ENCODE assay signal across 15 cellular contexts in the genomic region with DNA sequence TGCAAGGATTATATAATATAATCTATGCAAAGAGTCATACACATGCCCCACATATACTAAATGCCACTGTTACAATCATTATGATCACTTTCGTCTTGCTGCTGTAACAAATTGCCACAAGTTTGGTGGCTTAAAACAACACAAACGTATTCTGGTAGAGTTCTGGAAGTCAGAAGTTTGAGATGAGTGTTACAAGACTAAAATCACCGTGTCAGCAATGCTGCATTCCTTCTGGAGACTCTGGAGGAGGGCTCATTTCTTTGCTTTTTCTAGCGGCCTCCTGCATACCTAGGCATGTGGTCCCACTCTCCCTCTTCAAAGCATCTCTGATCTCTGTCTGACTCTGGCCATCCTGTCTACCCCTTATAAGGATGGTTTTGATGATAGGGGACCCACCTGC. TPM values are rescaled to one million over a fixed set of nuclear protein-coding genes. Genes with fewer than 3 reads are reported as not detected.
DNase-seq lines count a peak whose midpoint lies in the region; ATAC-seq, FAIRE-seq and TF ChIP-seq lines count a peak whose summit lies in the region.
"Had no signal": no experiment of that assay in that cellular context is flagged by ENCODE, and none has a peak within 500 bp of the region (broad histone marks: within the 10 kb centered on the region; RNA-seq: fewer than 3 reads in every experiment).

No MANE protein-coding gene starts in this region.

- peak overlapping the region; percentile 73 for H3K27ac Mint-ChIP-seq in T-helper 1 cell treated with Interleukin-12 subunit alpha and Interleukin-12 subunit beta and Interleukin-4 antibody, amounts not matched to agents 30 μg/mL and 1 μg/mL, for 36 hours

- H3K27me3 Mint-ChIP-seq in T-helper 1 cell treated with Interleukin-12 subunit alpha and Interleukin-12 subunit beta and Interleukin-4 antibody, amounts not matched to agents 30 μg/mL and 1 μg/mL, for 36 hours (ENCODE audit: low read depth), result no peaks in the 10 kb centered on the region

- TF ChIP-seq POLR2A in NB4 (IDR thresholded peaks at IDR 0.05; ENCODE audit: extremely low read depth, insufficient read length), result no peak
- no peak for TF ChIP-seq POLR2A in GM12878 (IDR thresholded peaks at IDR 0.05; ENCODE audit: low read depth, low read length)

- peak overlapping the region; percentile 97 for H3K4me3 Mint-ChIP-seq in T-helper 1 cell treated with Interleukin-12 subunit alpha and Interleukin-12 subunit beta and Interleukin-4 antibody, amounts not matched to agents 30 μg/mL and 1 μg/mL, for 36 hours

- FAIRE-seq in GM12878 (lab: Jason Lieb, UNC), result no peak

- TF ChIP-seq EP300 in GM12878 (IDR thresholded peaks at IDR 0.05; ENCODE audit: borderline replicate concordance in 1 of 2, control insufficient read depth in 1 of 2, low read depth in 2 of 2, low read length in 2 of 2), result no peak

- H3K9ac ChIP-seq in GM12878 (ENCODE audit: control insufficient read depth, insufficient read depth, low read length) (no peak overlapping the region), parathyroid adenoma (no peak overlapping the region)

- BruUV-seq in GM12878 (replicated peaks; lab: Mats Ljungman, UMichigan), result no TSS peak

- intact Hi-C loops in GM12878 (cut with micrococcal nuclease; ENCODE audit: unreplicated experiment), result no loop called here

- in situ Hi-C loops in GM12878 (cut with MboI), result no loop called here

- H4K20me1 ChIP-seq in GM12878 (ENCODE audit: control insufficient read depth, insufficient read depth), result no peaks in the 10 kb centered on the region

- peaks cover 25% of the 10 kb centered on the region for H3K4me1 Mint-ChIP-seq in T-helper 1 cell treated with Interleukin-12 subunit alpha and Interleukin-12 subunit beta and Interleukin-4 antibody, amounts not matched to agents 30 μg/mL and 1 μg/mL, for 36 hours (ENCODE audit: low read depth)

- POLR2A ChIA-PET in GM12878 (lab: Charles Lee), result interaction anchor here (1.0 kb wide), 1 partner anchor 297 kb away, joined by 3 read pairs; no protein-coding TSS in a partner anchor

- WGBS in GM12878 (ENCODE audit: insufficient coverage, insufficient replicate concordance, low lambda C conversion rate, missing lambda C conversion rate), result 85% methylated on average over 4 of the region's 4 CpGs

- H3K79me2 ChIP-seq in GM12878 (ENCODE audit: control insufficient read depth, insufficient read depth, low read length) (peaks cover 34% of the 10 kb centered on the region), parathyroid adenoma (peaks cover 8% of the 10 kb centered on the region)

- TF ChIP-seq RAD21 in GM12878 (IDR thresholded peaks at IDR 0.05; ENCODE audit: insufficient read depth, low read depth, low read length), result no peak

- SMC1A ChIA-PET in GM12878 (lab: Charles Lee; ENCODE audit: uncharacterized antibody, unreplicated experiment), result interaction anchor here (1.8 to 5.9 kb wide), 5 partner anchors 13 to 131 kb away, joined by 6 to 57 read pairs (median 20); no protein-coding TSS in a partner anchor

- ATAC-seq in GM12878 (no peak), GM18498 (IDR thresholded peaks at IDR 0.05; ENCODE audit: unreplicated experiment) (no peak)

- H3K27ac ChIP-seq in GM12878 (ENCODE audit: control insufficient read depth, insufficient read depth) (no peak overlapping the region), parathyroid adenoma (no peak overlapping the region)

- TF ChIP-seq CTCF in NB4 (IDR thresholded peaks at IDR 0.05; ENCODE audit: low read depth, low read length), result no peak
- no peak for TF ChIP-seq CTCF in GM12878 (IDR thresholded peaks at IDR 0.05 in 2 of 3, conservative IDR thresholded peaks at IDR 0.05 in 1 of 3; ENCODE audit: control insufficient read depth in 2 of 3, extremely low read depth in 1 of 3, insufficient read depth in 1 of 3, low read depth in 3 of 3, low read length in 3 of 3)
- no peak for TF ChIP-seq CTCF in parathyroid adenoma (IDR thresholded peaks at IDR 0.05)

- H3K36me3 Mint-ChIP-seq in T-helper 1 cell treated with Interleukin-12 subunit alpha and Interleukin-12 subunit beta and Interleukin-4 antibody, amounts not matched to agents 30 μg/mL and 1 μg/mL, for 36 hours (ENCODE audit: low read depth), result peaks cover 2% of the 10 kb centered on the region

- H3K4me3 ChIP-seq in NB4 (ENCODE audit: low read depth, low read length), result peak overlapping the region; percentile 96
- peak overlapping the region; percentile 84; the same call in 1 of the 2 replicates for H3K4me3 ChIP-seq in GM12878
- no peak overlapping the region for H3K4me3 ChIP-seq in parathyroid adenoma (ENCODE audit: low read depth, low read length)

- no peaks in the 10 kb centered on the region for H3K9me3 Mint-ChIP-seq in T-helper 1 cell treated with Interleukin-12 subunit alpha and Interleukin-12 subunit beta and Interleukin-4 antibody, amounts not matched to agents 30 μg/mL and 1 μg/mL, for 36 hours

- no peak overlapping the region for H2AFZ ChIP-seq in GM12878 (ENCODE audit: control insufficient read depth, low read depth, low read length)
- peak overlapping the region; percentile 12 for H2AFZ ChIP-seq in parathyroid adenoma

- DNase-seq in T-helper 1 cell, result no peak
- DNase-seq in NB4 (ENCODE audit: low read depth), result no peak
- DNase-seq in GM12878 (ENCODE audit: low read depth, low spot score), result no peak
- no peak for DNase-seq in H4 (ENCODE audit: low spot score)
- no peak for DNase-seq in nucleus accumbens (lab: John Stamatoyannopoulos, UW)
- DNase-seq: 8988T; activated CD8-positive, alpha-beta memory T cell treated with anti-CD3 and anti-CD28 coated beads, Interleukin-2, amount 50 U/mL, for 48 hours; DMS79 treated with DMSO at 0.1 percent for 48 hours; retina; stimulated activated CD4-positive, alpha-beta T cell treated with anti-CD3 and anti-CD28 coated beads, Interleukin-4, amount 100 ng/mL, for 4 hours had no signal

- H3K4me2 ChIP-seq in GM12878 (ENCODE audit: control insufficient read depth, insufficient read depth) (peak overlapping the region; percentile 74), parathyroid adenoma (ENCODE audit: low read length) (no peak overlapping the region)

- no peaks in the 10 kb centered on the region for H3K9me3 ChIP-seq in GM12878 (replicated peaks; ENCODE audit: control insufficient read depth, insufficient read depth, low read length)
- H3K9me3 ChIP-seq in parathyroid adenoma (ENCODE audit: control insufficient read depth, low read length), result no peaks in the 10 kb centered on the region
- H3K9me3 ChIP-seq: suprapubic skin had no signal

- RAD21 ChIA-PET in GM12878 (lab: Charles Lee; ENCODE audit: unreplicated experiment), result interaction anchor here (7.7 kb wide), 1 partner anchor 130 kb away, joined by 38 read pairs; no protein-coding TSS in a partner anchor

- CTCF ChIA-PET in GM12878 (lab: Yijun Ruan, JAX), result interaction anchor here (0.6 to 1.9 kb wide), 5 partner anchors 10 to 448 kb away, joined by 3 to 4 read pairs (median 3); no protein-coding TSS in a partner anchor

- H3K27me3 ChIP-seq in GM12878 (replicated peaks in 1 of 2; ENCODE audit: control insufficient read depth in 2 of 2, insufficient read depth in 2 of 2, low read length in 1 of 2), result no peaks in the 10 kb centered on the region
- no peaks in the 10 kb centered on the region for H3K27me3 ChIP-seq in parathyroid adenoma (ENCODE audit: control insufficient read depth, insufficient read depth, low read length)
- H3K27me3 ChIP-seq: suprapubic skin had no signal

- H3K36me3 ChIP-seq in GM12878 (ENCODE audit: control insufficient read depth in 2 of 2, insufficient read depth in 2 of 2, low read length in 1 of 2), result peaks cover 0 to 6% of the 10 kb centered on the region in 2 experiments; a peak in 1 of 4 replicates
- no peaks in the 10 kb centered on the region for H3K36me3 ChIP-seq in parathyroid adenoma (ENCODE audit: control insufficient read depth, insufficient read depth, low read length)

- no peaks in the 10 kb centered on the region for H3K4me1 ChIP-seq in GM12878 (ENCODE audit: control insufficient read depth, insufficient read depth, low read length)
- H3K4me1 ChIP-seq in parathyroid adenoma, result no peaks in the 10 kb centered on the region

RNA-seq across cellular contexts. Expression of gene CCDC174, which starts 1.4 kb away (rescaled TPM):
- 74.0 and 82.4 TPM in 2 replicates for total RNA-seq in GM12878 (2013; cell fraction: nucleolus; rRNA removed)
- total RNA-seq in GM12878 (2014; rRNA removed) (13.6 and 15.7 TPM in 2 replicates), GM12878 (2014; rRNA removed; fragmentation: Illumina TruSeq; extraction: Trizol) (22.2 and 23.2 TPM in 2 replicates), GM12878 (2021) (17.0 and 17.9 TPM in 2 replicates)
- polyA plus RNA-seq in GM12878 (2011; ENCODE audit: low read depth), result 10.9 TPM
- polyA plus RNA-seq in GM12878 (2011; rRNA removed) (11.6 and 13.5 TPM in 2 replicates), GM12878 (2014; fragmentation: Illumina TruSeq; extraction: Trizol) (30.3 and 40.6 TPM in 2 replicates), GM12878 (2014; fragmentation: Nextera tagmentation; extraction: Ambion mirVana) (10 to 100 TPM; 26.1 to 31.3 TPM), GM12878 (2014; rRNA removed) (10.5 and 14.1 TPM in 2 replicates), GM12878 (2016; fragmentation: Nextera tagmentation; extraction: Ambion mirVana) (10 to 100 TPM; 18.8 to 19.5 TPM)
- 6.3 and 7.5 TPM in 2 replicates for polyA plus RNA-seq in GM12878 (2011; cell fraction: cytosol; rRNA removed)
- polyA plus RNA-seq in GM12878 (2011; cell fraction: nucleus; rRNA removed), result 32.6 and 36.4 TPM in 2 replicates
- 17.1 and 23.4 TPM in 2 replicates for polyA plus RNA-seq in GM12878 (2012)
- 6.5 and 7.7 TPM in 2 replicates for polyA minus RNA-seq in GM12878 (2011; rRNA and poly(A)+ RNA removed)
- polyA minus RNA-seq in GM12878 (2011; cell fraction: cytosol; rRNA and poly(A)+ RNA removed), result 2.8 and 3.5 TPM in 2 replicates
- 8.6 and 15.8 TPM in 2 replicates for polyA minus RNA-seq in GM12878 (2011; cell fraction: nucleus; rRNA and poly(A)+ RNA removed)
- total RNA-seq in H4 (2014; rRNA removed; shearing (Covaris generic)), result 7.7 and 18.6 TPM in 2 replicates

RNA-seq across cellular contexts. Expression of gene C3orf20, which starts 24.7 kb away (rescaled TPM):
- 3.2 and 3.4 TPM in 2 replicates for total RNA-seq in GM12878 (2013; cell fraction: nucleolus; rRNA removed)
- total RNA-seq in GM12878 (2014; rRNA removed) (1.0 and 2.8 TPM in 2 replicates), GM12878 (2014; rRNA removed; fragmentation: Illumina TruSeq; extraction: Trizol) (1.9 and 2.0 TPM in 2 replicates), GM12878 (2021) (1.6 and 2.0 TPM in 2 replicates)
- polyA plus RNA-seq in GM12878 (2011; ENCODE audit: low read depth), result 0.33 TPM
- polyA plus RNA-seq in GM12878 (2011; rRNA removed) (2.0 and 2.9 TPM in 2 replicates), GM12878 (2014; fragmentation: Illumina TruSeq; extraction: Trizol) (1.6 and 2.2 TPM in 2 replicates), GM12878 (2014; fragmentation: Nextera tagmentation; extraction: Ambion mirVana) (under 1 TPM; 0.05 to 0.15 TPM), GM12878 (2014; rRNA removed) (1.0 and 1.1 TPM in 2 replicates), GM12878 (2016; fragmentation: Nextera tagmentation; extraction: Ambion mirVana) (under 1 TPM; 0.39 to 0.40 TPM)
- 1.3 and 2.1 TPM in 2 replicates for polyA plus RNA-seq in GM12878 (2011; cell fraction: cytosol; rRNA removed)
- polyA plus RNA-seq in GM12878 (2011; cell fraction: nucleus; rRNA removed), result 2.0 and 2.3 TPM in 2 replicates
- 0.52 and 1.3 TPM in 2 replicates for polyA plus RNA-seq in GM12878 (2012)
- 3.5 and 3.7 TPM in 2 replicates for polyA minus RNA-seq in GM12878 (2011; rRNA and poly(A)+ RNA removed)
- polyA minus RNA-seq in GM12878 (2011; cell fraction: cytosol; rRNA and poly(A)+ RNA removed), result 0.73 and 2.0 TPM in 2 replicates
- polyA minus RNA-seq in GM12878 (2011; cell fraction: nucleus; rRNA and poly(A)+ RNA removed), result 2.5 and 4.2 TPM in 2 replicates
- total RNA-seq in H4 (2014; rRNA removed; shearing (Covaris generic)), result not detected in 2 replicates
- polyA plus RNA-seq: esophagus had no signal
